ENCODE assay signal across 2 cellular contexts in the genomic region with DNA sequence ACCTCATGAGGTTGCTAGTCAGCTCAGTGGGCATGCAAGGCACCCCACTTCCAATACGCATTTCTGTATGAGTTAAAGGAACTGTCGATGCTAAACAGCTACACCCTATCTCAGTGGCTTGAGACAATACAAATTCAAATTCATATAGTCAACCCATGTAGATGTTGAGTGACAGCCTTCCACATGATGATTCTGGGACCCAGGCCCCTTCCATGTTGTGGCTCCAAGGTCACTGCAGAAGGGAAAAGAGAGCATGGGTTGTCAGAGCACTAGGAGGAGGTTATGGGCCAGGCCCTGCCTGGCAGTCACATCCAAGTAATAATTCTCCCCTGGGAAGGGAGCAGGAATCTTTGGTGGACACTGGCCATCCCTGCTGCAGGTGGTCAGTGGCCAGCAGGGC.
TF ChIP-seq lines count a peak whose summit lies in the region.

No MANE protein-coding gene starts in this region.

TF ChIP-seq in HEK293, 187 proteins besides CTCF, POLR2A, EP300 and RAD21:
- TF ChIP-seq ZNF302 (tag by site-specific recombination; IDR thresholded peaks at IDR 0.05; ENCODE audit: low read depth) (no peak), SETDB1 (IDR thresholded peaks at IDR 0.05; ENCODE audit: insufficient read length, low read length) (peak; percentile 44)

TF ChIP-seq in GM12878, 131 proteins besides CTCF, POLR2A, EP300 and RAD21:
- TF ChIP-seq EZH2 (IDR thresholded peaks at IDR 0.05; ENCODE audit: borderline replicate concordance, control insufficient read depth, low read depth, low read length) (no peak), NR2C1 (IDR thresholded peaks at IDR 0.05) (no peak)
- TF ChIP-seq, protein P1, sequence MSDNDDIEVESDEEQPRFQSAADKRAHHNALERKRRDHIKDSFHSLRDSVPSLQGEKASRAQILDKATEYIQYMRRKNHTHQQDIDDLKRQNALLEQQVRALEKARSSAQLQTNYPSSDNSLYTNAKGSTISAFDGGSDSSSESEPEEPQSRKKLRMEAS (IDR thresholded peaks at IDR 0.05; ENCODE audit: low read depth, low read length): no peak
- TF ChIP-seq, protein P2, sequence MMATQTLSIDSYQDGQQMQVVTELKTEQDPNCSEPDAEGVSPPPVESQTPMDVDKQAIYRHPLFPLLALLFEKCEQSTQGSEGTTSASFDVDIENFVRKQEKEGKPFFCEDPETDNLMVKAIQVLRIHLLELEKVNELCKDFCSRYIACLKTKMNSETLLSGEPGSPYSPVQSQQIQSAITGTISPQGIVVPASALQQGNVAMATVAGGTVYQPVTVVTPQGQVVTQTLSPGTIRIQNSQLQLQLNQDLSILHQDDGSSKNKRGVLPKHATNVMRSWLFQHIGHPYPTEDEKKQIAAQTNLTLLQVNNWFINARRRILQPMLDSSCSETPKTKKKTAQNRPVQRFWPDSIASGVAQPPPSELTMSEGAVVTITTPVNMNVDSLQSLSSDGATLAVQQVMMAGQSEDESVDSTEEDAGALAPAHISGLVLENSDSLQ (IDR thresholded peaks at IDR 0.05): peak; percentile 77
